15 cellular contexts compared by ENCODE assay signal in genomic region chr5:158013303-158013702, GRCh38.
A peak's percentile ranks its signal among the peaks of the same experiment; 100 is the strongest.
DNase-seq lines count a peak whose midpoint lies in the region; ATAC-seq and TF ChIP-seq lines count a peak whose summit lies in the region.
"Had no signal": no experiment of that assay in that cellular context is flagged by ENCODE, and none has a peak within 500 bp of the region (broad histone marks: within the 10 kb centered on the region; RNA-seq: fewer than 3 reads in every experiment).

No MANE protein-coding gene starts in this region.

- peaks cover 8% of the 10 kb centered on the region for H3K27me3 Mint-ChIP-seq in stimulated activated naive CD8-positive, alpha-beta T cell treated with anti-CD3 and anti-CD28 coated beads, Interleukin-15, amount 100 ng/mL, for 72 hours
- H3K27me3 Mint-ChIP-seq in WTC11 (ENCODE audit: low read depth): no peaks in the 10 kb centered on the region

- no peak overlapping the region for H3K4me3 Mint-ChIP-seq in stimulated activated naive CD8-positive, alpha-beta T cell treated with anti-CD3 and anti-CD28 coated beads, Interleukin-15, amount 100 ng/mL, for 72 hours
- peak overlapping the region; percentile 49 for H3K4me3 Mint-ChIP-seq in WTC11

- ATAC-seq in stimulated activated naive CD8-positive, alpha-beta T cell treated with anti-CD3 and anti-CD28 coated beads, Interleukin-15, amount 100 ng/mL, for 72 hours: no peak
- ATAC-seq in stimulated activated naive CD8-positive, alpha-beta T cell treated with anti-CD3 and anti-CD28 coated beads, Interleukin-15, Interleukin-2, amounts not matched to agents 100 U/mL and 50 U/mL, for 24 hours: no peak
- ATAC-seq in WTC11 (peak; percentile 67), GM18517 (IDR thresholded peaks at IDR 0.05; ENCODE audit: unreplicated experiment) (no peak)

- POLR2A ChIA-PET in WTC11 (lab: Charles Lee): no interaction called here

- no peaks in the 10 kb centered on the region for H3K36me3 Mint-ChIP-seq in WTC11

- DNase-seq in stimulated activated naive CD8-positive, alpha-beta T cell treated with anti-CD3 and anti-CD28 coated beads, Interleukin-15, amount 100 ng/mL, for 72 hours: no peak
- DNase-seq in stimulated activated naive CD8-positive, alpha-beta T cell treated with anti-CD3 and anti-CD28 coated beads, Interleukin-15, Interleukin-2, amounts not matched to agents 100 U/mL and 50 U/mL, for 24 hours: no peak
- DNase-seq in WTC11 (ENCODE audit: low spot score): peak; percentile 28
- peak; percentile 57 for DNase-seq in iPS-NIHi11 (ENCODE audit: low spot score)
- no peak for DNase-seq in NCI-H82 (lab: John Stamatoyannopoulos, UW)
- DNase-seq in stimulated activated CD4-positive, alpha-beta T cell treated with anti-CD3 and anti-CD28 coated beads, Interleukin-2, amount 100 ng/mL, for 48 hours: no peak
- DNase-seq in T-helper 1 cell: no peak
- DNase-seq: AML-193, COR-L47, DMS 273 treated with DMSO at 0.1 percent for 48 hours, GDM1, NCI-H1092 treated with DMSO at 0.1 percent for 48 hours, NCI-H2029 treated with DMSO at 0.1 percent for 48 hours, NCI-H2171 had no signal

- no peak for TF ChIP-seq CTCF in WTC11 (IDR thresholded peaks at IDR 0.05)

- peak overlapping the region; percentile 36 to 62 for H3K27ac Mint-ChIP-seq in stimulated activated naive CD8-positive, alpha-beta T cell treated with anti-CD3 and anti-CD28 coated beads, Interleukin-15, amount 100 ng/mL, for 72 hours
- H3K27ac Mint-ChIP-seq in WTC11: peak overlapping the region; percentile 76

- no peaks in the 10 kb centered on the region for H3K9me3 Mint-ChIP-seq in stimulated activated naive CD8-positive, alpha-beta T cell treated with anti-CD3 and anti-CD28 coated beads, Interleukin-15, amount 100 ng/mL, for 72 hours
- H3K9me3 Mint-ChIP-seq in WTC11: no peaks in the 10 kb centered on the region; the same call in 1 of the 2 replicates

- CTCF ChIA-PET in WTC11 (lab: Charles Lee): interaction anchor here (1.0 to 1.7 kb wide), 10 partner anchors 10 to 1093 kb away, joined by 3 to 9 read pairs (median 4); partner anchors contain the start of gene CLINT1

- H3K4me1 Mint-ChIP-seq in stimulated activated naive CD8-positive, alpha-beta T cell treated with anti-CD3 and anti-CD28 coated beads, Interleukin-15, amount 100 ng/mL, for 72 hours: no peaks in the 10 kb centered on the region
- peaks cover 36% of the 10 kb centered on the region for H3K4me1 Mint-ChIP-seq in WTC11

TF ChIP-seq in WTC11, 78 proteins besides CTCF, POLR2A, EP300 and RAD21:
- TF ChIP-seq ZBTB21 (CRISPR knock-in tag; IDR thresholded peaks at IDR 0.05; ENCODE audit: borderline replicate concordance) (peak; percentile 71; the same call in 1 of the 2 replicates), ATF3 (CRISPR knock-in tag; conservative IDR thresholded peaks at IDR 0.05) (no peak), CDX4 (CRISPR knock-in tag; IDR thresholded peaks at IDR 0.05; ENCODE audit: borderline replicate concordance) (no peak), ZNF512 (CRISPR knock-in tag; IDR thresholded peaks at IDR 0.05; ENCODE audit: borderline replicate concordance) (no peak), ETV6 (CRISPR knock-in tag; IDR thresholded peaks at IDR 0.05) (peak; percentile 67), FOXK1 (CRISPR knock-in tag; IDR thresholded peaks at IDR 0.05) (0 out of 2 replicates have a peak, but pooled peaks have one; percentile 26), TEAD1 (CRISPR knock-in tag; IDR thresholded peaks at IDR 0.05) (peak; percentile 73; the same call in 1 of the 2 replicates), ZNF281 (CRISPR knock-in tag; IDR thresholded peaks at IDR 0.05) (0 out of 2 replicates have a peak, but pooled peaks have one; percentile 74)
TF ChIP-seq in WTC11: peak in this region for 5.

Comparison
In these comparisons a context has a peak if more than half of its experiments do, and no peak if none do; other contexts are left out.
1. DNase-seq: peak in WTC11 (single experiment) and iPS-NIHi11 (single experiment); none in stimulated activated naive CD8-positive, alpha-beta T cell treated with anti-CD3 and anti-CD28 coated beads, Interleukin-15, amount 100 ng/mL, for 72 hours (0 of 2), stimulated activated naive CD8-positive, alpha-beta T cell treated with anti-CD3 and anti-CD28 coated beads, Interleukin-15, Interleukin-2, amounts not matched to agents 100 U/mL and 50 U/mL, for 24 hours (single experiment), NCI-H82 (single experiment), stimulated activated CD4-positive, alpha-beta T cell treated with anti-CD3 and anti-CD28 coated beads, Interleukin-2, amount 100 ng/mL, for 48 hours (0 of 2) and T-helper 1 cell (0 of 5).